Comparison of ENCODE assay signal across 8 cellular contexts in genomic region chr6:152811785-152812184, GRCh38.
"Had no signal": no experiment of that assay in that cellular context is flagged by ENCODE, and none has a peak within 500 bp of the region (broad histone marks: within the 10 kb centered on the region; RNA-seq: fewer than 3 reads in every experiment).

No MANE protein-coding gene starts in this region.

- H3K4me3 ChIP-seq: GM23248, HAP-1 had no signal

- H3K4me3 Mint-ChIP-seq: IgD-negative memory B cell had no signal

- H2AFZ ChIP-seq: GM23248 had no signal

- H3K27ac ChIP-seq: GM23248 had no signal

- DNase-seq: GM23248, GOT3, H7, KG1 had no signal

- H3K9ac ChIP-seq: GM23248 had no signal

- H3K27me3 Mint-ChIP-seq: IgD-negative memory B cell had no signal

- H3K27ac Mint-ChIP-seq: IgD-negative memory B cell had no signal

- H3K9me3 ChIP-seq: HAP-1 had no signal

- H3K4me1 ChIP-seq: HAP-1 had no signal

- H3K36me3 ChIP-seq: HAP-1 had no signal

- FAIRE-seq: HTR-8/SVneo had no signal

- H3K36me3 Mint-ChIP-seq: IgD-negative memory B cell had no signal

- ATAC-seq: HCT116 had no signal
